In the genomic region with DNA sequence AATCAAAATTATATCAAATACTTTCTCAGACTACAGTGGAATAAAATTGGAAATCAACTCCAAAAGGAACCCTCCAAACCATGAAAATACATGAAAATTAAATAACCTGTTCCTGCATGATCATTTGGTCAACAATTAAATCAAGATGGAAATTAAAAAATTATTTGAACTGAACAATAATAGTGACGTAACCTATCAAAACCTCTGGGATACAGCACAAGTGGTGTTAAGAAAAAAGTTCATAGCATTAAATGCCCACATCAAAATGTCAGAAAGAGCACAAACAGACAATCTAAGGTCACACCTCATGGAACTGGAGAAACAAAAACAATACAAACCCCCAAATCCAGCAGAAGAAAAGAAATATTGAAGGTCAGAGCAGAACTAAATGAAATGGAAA, we compare ENCODE assay signal across 27 cellular contexts.
DNase-seq lines count a peak whose midpoint lies in the region; ATAC-seq, FAIRE-seq and TF ChIP-seq lines count a peak whose summit lies in the region.
"Had no signal": no experiment of that assay in that cellular context is flagged by ENCODE, and none has a peak within 500 bp of the region (broad histone marks: within the 10 kb centered on the region; RNA-seq: fewer than 3 reads in every experiment).

No MANE protein-coding gene starts in this region.

- CTCF ChIA-PET in HepG2 (lab: Yijun Ruan, JAX; ENCODE audit: low intra/inter-chr PET ratio, low total read pairs): no interaction called here
- CTCF ChIA-PET in HEK293 (lab: Yijun Ruan, JAX): no interaction called here

- H3K27ac ChIP-seq in HepG2 (ENCODE audit: extremely low read length, insufficient read depth, low read length): no peak overlapping the region
- H3K27ac ChIP-seq in right lobe of liver: no peak overlapping the region
- H3K27ac ChIP-seq in HEK293 (ENCODE audit: extremely low read depth, low read depth, low read length): no peak overlapping the region
- H3K27ac ChIP-seq: 22Rv1; A549; BLaER1; BLaER1 treated with 17β-estradiol and CSF1 and Interleukin-3, amounts not matched to agents 10 nM and 100 nM; C4-2B had no signal

- ATAC-seq in HepG2: no peak
- ATAC-seq in right lobe of liver: no peak
- ATAC-seq: A549; CD8-positive, alpha-beta T cell had no signal

- intact Hi-C loops in HepG2 (cut with micrococcal nuclease; ENCODE audit: unreplicated experiment) (no loop called here), right lobe of liver (cut with DNase I) (no loop called here)

- no peaks in the 10 kb centered on the region for H3K79me2 ChIP-seq in HepG2 (ENCODE audit: insufficient read depth, low read length)

- TF ChIP-seq EP300 in HepG2 (IDR thresholded peaks at IDR 0.05; ENCODE audit: low read depth in 2 of 2, low read length in 2 of 2) (no peak), HepG2 (CRISPR knock-in tag; IDR thresholded peaks at IDR 0.05; ENCODE audit: borderline replicate concordance) (no peak)

- WGBS in HepG2 (ENCODE audit: low lambda C conversion rate): 12% methylated on average over 1 of the region's 1 CpG
- WGBS in right lobe of liver (ENCODE audit: insufficient coverage, low coverage, low lambda C conversion rate, missing lambda C conversion rate): 62% methylated on average over 1 of the region's 1 CpG

- no peaks in the 10 kb centered on the region for H4K20me1 ChIP-seq in HepG2 (ENCODE audit: insufficient read depth, low read length)
- H4K20me1 ChIP-seq: BLaER1; BLaER1 treated with 17β-estradiol and CSF1 and Interleukin-3, amounts not matched to agents 10 nM and 100 nM had no signal

- DNase-seq in HepG2 (ENCODE audit: low spot score) (no peak), right lobe of liver (no peak), C1 segment of cervical spinal cord (lab: John Stamatoyannopoulos, UW) (no peak)
- DNase-seq: 8988T; ACHN; AML-193; BE2C; Caco-2; Calu3; CD4-positive, alpha-beta memory T cell; CD4-positive, alpha-beta T cell; CD4-positive, CD25-positive, alpha-beta regulatory T cell; CD8-positive, alpha-beta memory T cell; CD8-positive, alpha-beta T cell; COR-L47; DMS 273 treated with DMSO at 0.1 percent for 48 hours; DMS79; DMS79 treated with DMSO at 0.1 percent for 48 hours; DND-41; EL had no signal

- TF ChIP-seq RAD21 in HepG2 (CRISPR knock-in tag; IDR thresholded peaks at IDR 0.05): no peak

- no peaks in the 10 kb centered on the region for H3K27me3 ChIP-seq in HepG2 (ENCODE audit: control insufficient read depth in 1 of 2, insufficient read depth in 2 of 2, low read length in 2 of 2)
- no peaks in the 10 kb centered on the region for H3K27me3 ChIP-seq in right lobe of liver
- H3K27me3 ChIP-seq: BE2C; BLaER1; BLaER1 treated with 17β-estradiol and CSF1 and Interleukin-3, amounts not matched to agents 10 nM and 100 nM had no signal

- POLR2A ChIA-PET in HepG2 (lab: Yijun Ruan, JAX) (no interaction called here), HEK293 (lab: Yijun Ruan, JAX) (no interaction called here)

- no peak for TF ChIP-seq POLR2A in HepG2 (IDR thresholded peaks at IDR 0.05; ENCODE audit: insufficient read depth in 1 of 2, low read depth in 2 of 2, low read length in 2 of 2)
- TF ChIP-seq POLR2A in right lobe of liver (IDR thresholded peaks at IDR 0.05): no peak

- H3K4me1 ChIP-seq in HepG2 (ENCODE audit: insufficient read depth, low read length) (no peaks in the 10 kb centered on the region), right lobe of liver (no peaks in the 10 kb centered on the region), HEK293 (ENCODE audit: control insufficient read depth, insufficient read depth, low read length) (no peaks in the 10 kb centered on the region)
- H3K4me1 ChIP-seq: A549; BE2C; BLaER1; BLaER1 treated with 17β-estradiol and CSF1 and Interleukin-3, amounts not matched to agents 10 nM and 100 nM; Caco-2 had no signal

- in situ Hi-C loops in HepG2 (cut with HindIII; ENCODE audit: extremely low pct_ligation_motif_present, low pct_unique_long_range_greater_than_20kb): no loop called here

- H3K4me2 ChIP-seq in HepG2 (ENCODE audit: low read depth, low read length): no peak overlapping the region
- H3K4me2 ChIP-seq: A549; BLaER1; BLaER1 treated with 17β-estradiol and CSF1 and Interleukin-3, amounts not matched to agents 10 nM and 100 nM had no signal

- no TSS peak for BruUV-seq in HepG2 (replicated peaks; lab: Mats Ljungman, UMichigan)

- FAIRE-seq in HepG2 (lab: Jason Lieb, UNC): no peak
- FAIRE-seq: A204.1, A549 had no signal

- H3K9ac ChIP-seq in HepG2 (ENCODE audit: insufficient read depth, low read depth, low read length): no peak overlapping the region
- H3K9ac ChIP-seq: BLaER1; BLaER1 treated with 17β-estradiol and CSF1 and Interleukin-3, amounts not matched to agents 10 nM and 100 nM had no signal

- no peak overlapping the region for H2AFZ ChIP-seq in HepG2 (ENCODE audit: low read length)

- H3K4me3 ChIP-seq in HepG2 (replicated peaks in 1 of 3; ENCODE audit: insufficient read depth in 1 of 3, low read depth in 2 of 3, low read length in 3 of 3) (no peak overlapping the region), right lobe of liver (no peak overlapping the region), HEK293 (ENCODE audit: low read depth, low read length) (no peak overlapping the region)
- H3K4me3 ChIP-seq: A549; BLaER1; BLaER1 treated with 17β-estradiol and CSF1 and Interleukin-3, amounts not matched to agents 10 nM and 100 nM had no signal

- TF ChIP-seq CTCF in HepG2 (CRISPR knock-in tag; IDR thresholded peaks at IDR 0.05) (no peak), right lobe of liver (IDR thresholded peaks at IDR 0.05) (no peak), HEK293 (tag by site-specific recombination; IDR thresholded peaks at IDR 0.05) (no peak)

- H3K9me3 ChIP-seq in HepG2 (ENCODE audit: low read length) (peaks cover 77% of the 10 kb centered on the region), right lobe of liver (no peaks in the 10 kb centered on the region), HEK293 (ENCODE audit: control insufficient read depth, insufficient read depth, low read depth, low read length) (no peaks in the 10 kb centered on the region)
- H3K9me3 ChIP-seq: A549; BE2C; BLaER1; BLaER1 treated with 17β-estradiol and CSF1 and Interleukin-3, amounts not matched to agents 10 nM and 100 nM; Caco-2 had no signal

- H3K36me3 ChIP-seq in HepG2 (replicated peaks in 1 of 2; ENCODE audit: control insufficient read depth in 1 of 2, insufficient read depth in 2 of 2, low read length in 2 of 2) (no peaks in the 10 kb centered on the region), right lobe of liver (no peaks in the 10 kb centered on the region), HEK293 (ENCODE audit: control insufficient read depth in 2 of 2, insufficient read depth in 1 of 2, low read length in 2 of 2) (no peaks in the 10 kb centered on the region)
- H3K36me3 ChIP-seq: BE2C; BLaER1; BLaER1 treated with 17β-estradiol and CSF1 and Interleukin-3, amounts not matched to agents 10 nM and 100 nM had no signal

TF ChIP-seq in HepG2, 621 proteins besides CTCF, POLR2A, EP300 and RAD21 (continues in another document):
- TF ChIP-seq NCOA5 (CRISPR knock-in tag; IDR thresholded peaks at IDR 0.05) (no peak), ATF7 (IDR thresholded peaks at IDR 0.05) (peak; percentile 92), ATF7 (CRISPR knock-in tag; IDR thresholded peaks at IDR 0.05) (no peak), MIER2 (CRISPR knock-in tag; IDR thresholded peaks at IDR 0.05) (no peak), CREB1 (IDR thresholded peaks at IDR 0.05) (0 out of 2 replicates have a peak, but pooled peaks have one; percentile 15), CREB1 (CRISPR knock-in tag; IDR thresholded peaks at IDR 0.05) (no peak)

TF ChIP-seq in HEK293, 187 proteins besides CTCF, POLR2A, EP300 and RAD21:
- TF ChIP-seq ZNF324 (tag by site-specific recombination; IDR thresholded peaks at IDR 0.05) (no peak), KLF8 (tag by site-specific recombination; IDR thresholded peaks at IDR 0.05) (no peak)
- TF ChIP-seq, protein P1, sequence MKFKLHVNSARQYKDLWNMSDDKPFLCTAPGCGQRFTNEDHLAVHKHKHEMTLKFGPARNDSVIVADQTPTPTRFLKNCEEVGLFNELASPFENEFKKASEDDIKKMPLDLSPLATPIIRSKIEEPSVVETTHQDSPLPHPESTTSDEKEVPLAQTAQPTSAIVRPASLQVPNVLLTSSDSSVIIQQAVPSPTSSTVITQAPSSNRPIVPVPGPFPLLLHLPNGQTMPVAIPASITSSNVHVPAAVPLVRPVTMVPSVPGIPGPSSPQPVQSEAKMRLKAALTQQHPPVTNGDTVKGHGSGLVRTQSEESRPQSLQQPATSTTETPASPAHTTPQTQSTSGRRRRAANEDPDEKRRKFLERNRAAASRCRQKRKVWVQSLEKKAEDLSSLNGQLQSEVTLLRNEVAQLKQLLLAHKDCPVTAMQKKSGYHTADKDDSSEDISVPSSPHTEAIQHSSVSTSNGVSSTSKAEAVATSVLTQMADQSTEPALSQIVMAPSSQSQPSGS (tag by site-specific recombination; IDR thresholded peaks at IDR 0.05; ENCODE audit: low read depth): peak; percentile 30; the same call in 1 of the 2 replicates
